ENCODE assay signal across 14 cellular contexts in genomic region chr3:177640319-177640997, GRCh38.
DNase-seq lines count a peak whose midpoint lies in the region; TF ChIP-seq lines count a peak whose summit lies in the region.
"Had no signal": no experiment of that assay in that cellular context is flagged by ENCODE, and none has a peak within 500 bp of the region (broad histone marks: within the 10 kb centered on the region; RNA-seq: fewer than 3 reads in every experiment).

No MANE protein-coding gene starts in this region.

- CTCF ChIA-PET in MCF 10A (lab: Yijun Ruan, JAX) = interaction anchor here (0.6 kb wide), 1 partner anchor 117 kb away, joined by 3 read pairs; no protein-coding TSS in a partner anchor
- CTCF ChIA-PET in RWPE1 (lab: Yijun Ruan, JAX) = interaction anchor here (0.6 kb wide), 1 partner anchor 442 kb away, joined by 3 read pairs; no protein-coding TSS in a partner anchor

- H3K9me3 ChIP-seq in breast epithelium (peaks cover 3% of the 10 kb centered on the region in 2 donors), osteoblast (ENCODE audit: low read depth, low read length) (no peaks in the 10 kb centered on the region)
- H3K9me3 ChIP-seq: body of pancreas had no signal

- BruUV-seq in MCF 10A (replicated peaks; lab: Mats Ljungman, UMichigan) = no TSS peak

- DNase-seq in MCF 10A (ENCODE audit: unreplicated experiment) = peak; percentile 6
- DNase-seq in breast epithelium (ENCODE audit: low spot score in 2 of 2) = no peak
- peak; percentile 86 for DNase-seq in NCI-H1105 treated with DMSO at 0.1 percent for 48 hours (lab: John Stamatoyannopoulos, UW)
- no peak for DNase-seq in RWPE1 (ENCODE audit: low spot score)
- no peak for DNase-seq in osteoblast (ENCODE audit: insufficient read length, low spot score, missing footprints)
- DNase-seq in OCI-M2 (lab: John Stamatoyannopoulos, UW; ENCODE audit: unreplicated experiment) = no peak
- DNase-seq in UCSD-AML1 (lab: John Stamatoyannopoulos, UW; ENCODE audit: unreplicated experiment) = no peak
- DNase-seq in epidermal melanocyte (ENCODE audit: insufficient read length, low spot score) = no peak
- DNase-seq: activated CD8-positive, alpha-beta memory T cell treated with anti-CD3 and anti-CD28 coated beads for 24 hours; body of pancreas; NCI-H226; stimulated activated naive CD4-positive, alpha-beta T cell had no signal

- no peak overlapping the region for H3K4me2 ChIP-seq in osteoblast (ENCODE audit: insufficient read depth, low read length)

- no peaks in the 10 kb centered on the region for H3K4me1 Mint-ChIP-seq in MCF 10A (ENCODE audit: insufficient read depth, unreplicated experiment)

- TF ChIP-seq POLR2A in breast epithelium (IDR thresholded peaks at IDR 0.05) = no peak

- peak overlapping the region; percentile 51 for H2AFZ ChIP-seq in osteoblast (ENCODE audit: low read length)

- no peak overlapping the region for H3K4me3 ChIP-seq in breast epithelium
- no peak overlapping the region for H3K4me3 ChIP-seq in osteoblast (ENCODE audit: insufficient read depth, low read length)
- H3K4me3 ChIP-seq: body of pancreas, GM12878 had no signal

- no peaks in the 10 kb centered on the region for H3K4me1 ChIP-seq in breast epithelium
- H3K4me1 ChIP-seq in osteoblast (ENCODE audit: insufficient read depth, low read length) = peaks cover 2% of the 10 kb centered on the region
- H3K4me1 ChIP-seq: body of pancreas had no signal

- no peaks in the 10 kb centered on the region for H3K36me3 Mint-ChIP-seq in MCF 10A (ENCODE audit: insufficient read depth, unreplicated experiment)

- H3K27me3 ChIP-seq in breast epithelium (no peaks in the 10 kb centered on the region), osteoblast (ENCODE audit: insufficient read depth, low read length) (no peaks in the 10 kb centered on the region)
- H3K27me3 ChIP-seq: body of pancreas had no signal

- intact Hi-C loops in MCF 10A (cut with micrococcal nuclease) = no loop called here
- intact Hi-C loops in breast epithelium (cut with DNase I; ENCODE audit: low total_unique reads) = no loop called here

- no peaks in the 10 kb centered on the region for H3K27me3 Mint-ChIP-seq in MCF 10A (ENCODE audit: insufficient read depth, unreplicated experiment)

- TF ChIP-seq CTCF in MCF 10A (IDR thresholded peaks at IDR 0.05; ENCODE audit: unreplicated experiment) (no peak), breast epithelium (IDR thresholded peaks at IDR 0.05) (no peak), RWPE1 (conservative IDR thresholded peaks at IDR 0.05; ENCODE audit: low read depth) (no peak), osteoblast (IDR thresholded peaks at IDR 0.05; ENCODE audit: extremely low read depth, low read depth, low read length) (no peak)

- H3K79me2 ChIP-seq in osteoblast (ENCODE audit: insufficient read depth, low read length) = no peaks in the 10 kb centered on the region

- no peaks in the 10 kb centered on the region for H3K36me3 ChIP-seq in breast epithelium
- H3K36me3 ChIP-seq in osteoblast (ENCODE audit: insufficient read depth, low read length) = no peaks in the 10 kb centered on the region

- no peak overlapping the region for H3K27ac Mint-ChIP-seq in MCF 10A (ENCODE audit: low read depth, unreplicated experiment)

- H3K9me3 Mint-ChIP-seq in MCF 10A (ENCODE audit: unreplicated experiment) = peaks cover 9% of the 10 kb centered on the region

- H4K20me1 ChIP-seq in osteoblast (ENCODE audit: insufficient read depth, low read length) = no peaks in the 10 kb centered on the region

- no peak overlapping the region for H3K4me3 Mint-ChIP-seq in MCF 10A (ENCODE audit: unreplicated experiment)
- H3K4me3 Mint-ChIP-seq: neural crest cell had no signal

- H3K27ac ChIP-seq in breast epithelium (no peak overlapping the region), RWPE1 (peak overlapping the region; percentile 33), osteoblast (ENCODE audit: low read depth, low read length) (no peak overlapping the region)
- H3K27ac ChIP-seq: body of pancreas had no signal

- POLR2A ChIA-PET in MCF 10A (lab: Yijun Ruan, JAX) = interaction anchor here (1.3 kb wide), 1 partner anchor 44 kb away, joined by 3 read pairs; no protein-coding TSS in a partner anchor
- POLR2A ChIA-PET in RWPE1 (lab: Yijun Ruan, JAX; ENCODE audit: low non-redundant PET) = no interaction called here

Comparison
In these comparisons a context has a peak if more than half of its experiments do, and no peak if none do; other contexts are left out.
1. DNase-seq: peak in MCF 10A (single experiment) and NCI-H1105 treated with DMSO at 0.1 percent for 48 hours (single experiment); none in breast epithelium (0 of 2), RWPE1 (single experiment), osteoblast (single experiment), OCI-M2 (single experiment), UCSD-AML1 (single experiment) and epidermal melanocyte (single experiment).